ENCODE assay signal across 23 cellular contexts in the genomic region with DNA sequence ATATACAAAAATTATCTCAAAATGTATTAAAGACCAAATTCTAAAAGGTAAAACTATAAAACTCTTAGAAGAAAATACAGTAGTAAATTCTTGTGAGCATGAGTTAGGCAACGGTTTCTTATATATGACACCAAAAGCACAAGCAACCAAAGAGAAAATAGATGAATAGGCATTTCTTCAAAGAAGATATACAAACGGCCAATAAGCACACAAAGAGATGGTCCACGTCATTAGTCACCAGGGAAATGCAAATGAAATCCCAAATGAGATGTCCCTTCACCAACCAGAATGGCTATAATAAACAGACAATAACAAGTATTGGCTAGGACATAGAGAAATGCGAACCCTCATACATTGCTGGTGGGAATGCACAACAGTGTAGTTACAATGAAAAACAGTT. TPM values are rescaled to one million over a fixed set of nuclear protein-coding genes. Genes with fewer than 3 reads are reported as not detected.
DNase-seq lines count a peak whose midpoint lies in the region; ATAC-seq, FAIRE-seq and TF ChIP-seq lines count a peak whose summit lies in the region.
"Had no signal": no experiment of that assay in that cellular context is flagged by ENCODE, and none has a peak within 500 bp of the region (broad histone marks: within the 10 kb centered on the region; RNA-seq: fewer than 3 reads in every experiment).

No MANE protein-coding gene starts in this region.

- H3K27ac ChIP-seq in HepG2 (ENCODE audit: extremely low read length, insufficient read depth, low read length), result no peak overlapping the region
- H3K27ac ChIP-seq in right lobe of liver, result no peak overlapping the region
- H3K27ac ChIP-seq in brain microvascular endothelial cell, result no peak overlapping the region
- no peak overlapping the region for H3K27ac ChIP-seq in adrenal gland
- no peak overlapping the region for H3K27ac ChIP-seq in SJCRH30
- H3K27ac ChIP-seq: gastroesophageal sphincter, KMS-11, prostate gland, skin epidermis, stomach had no signal

- intact Hi-C loops in HepG2 (cut with micrococcal nuclease; ENCODE audit: unreplicated experiment) (no loop called here), right lobe of liver (cut with DNase I) (no loop called here), adrenal gland (cut with DNase I) (no loop called here)

- no peak for FAIRE-seq in HepG2 (lab: Jason Lieb, UNC)
- FAIRE-seq: bronchial epithelial cell, urothelium cell line had no signal

- H2AFZ ChIP-seq in HepG2 (ENCODE audit: low read length), result no peak overlapping the region

- TF ChIP-seq CTCF in HepG2 (CRISPR knock-in tag; IDR thresholded peaks at IDR 0.05) (no peak), right lobe of liver (IDR thresholded peaks at IDR 0.05) (no peak), brain microvascular endothelial cell (IDR thresholded peaks at IDR 0.05; ENCODE audit: low read depth, low read length, missing control alignments) (no peak), adrenal gland (IDR thresholded peaks at IDR 0.05) (no peak)

- H3K4me3 ChIP-seq in HepG2 (replicated peaks in 1 of 3; ENCODE audit: insufficient read depth in 1 of 3, low read depth in 2 of 3, low read length in 3 of 3) (no peak overlapping the region), right lobe of liver (no peak overlapping the region), brain microvascular endothelial cell (ENCODE audit: low read depth, low read length) (no peak overlapping the region), adrenal gland (no peak overlapping the region), SJCRH30 (no peak overlapping the region)
- H3K4me3 ChIP-seq: gastroesophageal sphincter, prostate gland, skin epidermis, stomach had no signal

- no peaks in the 10 kb centered on the region for H3K27me3 ChIP-seq in HepG2 (ENCODE audit: control insufficient read depth in 1 of 2, insufficient read depth in 2 of 2, low read length in 2 of 2)
- H3K27me3 ChIP-seq in right lobe of liver, result no peaks in the 10 kb centered on the region
- H3K27me3 ChIP-seq in brain microvascular endothelial cell (replicated peaks), result no peaks in the 10 kb centered on the region
- H3K27me3 ChIP-seq in adrenal gland, result no peaks in the 10 kb centered on the region
- H3K27me3 ChIP-seq in SJCRH30, result no peaks in the 10 kb centered on the region
- H3K27me3 ChIP-seq: gastroesophageal sphincter, stomach had no signal

- H3K4me1 ChIP-seq in HepG2 (ENCODE audit: insufficient read depth, low read length), result no peaks in the 10 kb centered on the region
- no peaks in the 10 kb centered on the region for H3K4me1 ChIP-seq in right lobe of liver
- no peaks in the 10 kb centered on the region for H3K4me1 ChIP-seq in adrenal gland (replicated peaks in 1 of 2)
- no peaks in the 10 kb centered on the region for H3K4me1 ChIP-seq in SJCRH30
- H3K4me1 ChIP-seq: gastroesophageal sphincter, prostate gland, stomach had no signal

- no peaks in the 10 kb centered on the region for H3K9me3 ChIP-seq in HepG2 (ENCODE audit: low read length)
- H3K9me3 ChIP-seq in right lobe of liver, result no peaks in the 10 kb centered on the region
- H3K9me3 ChIP-seq in adrenal gland (replicated peaks in 1 of 3), result no peaks in the 10 kb centered on the region
- H3K9me3 ChIP-seq in SJCRH30 (replicated peaks), result no peaks in the 10 kb centered on the region
- H3K9me3 ChIP-seq: gastroesophageal sphincter, prostate gland, stomach had no signal

- H3K79me2 ChIP-seq in HepG2 (ENCODE audit: insufficient read depth, low read length), result no peaks in the 10 kb centered on the region

- no TSS peak for BruUV-seq in HepG2 (replicated peaks; lab: Mats Ljungman, UMichigan)

- no peaks in the 10 kb centered on the region for H4K20me1 ChIP-seq in HepG2 (ENCODE audit: insufficient read depth, low read length)

- POLR2A ChIA-PET in HepG2 (lab: Yijun Ruan, JAX), result no interaction called here

- no peak overlapping the region for H3K4me2 ChIP-seq in HepG2 (ENCODE audit: low read depth, low read length)
- H3K4me2 ChIP-seq: KMS-11 had no signal

- TF ChIP-seq EP300 in HepG2 (IDR thresholded peaks at IDR 0.05; ENCODE audit: low read depth in 2 of 2, low read length in 2 of 2) (no peak), HepG2 (CRISPR knock-in tag; IDR thresholded peaks at IDR 0.05; ENCODE audit: borderline replicate concordance) (no peak)

- no peak for TF ChIP-seq RAD21 in HepG2 (CRISPR knock-in tag; IDR thresholded peaks at IDR 0.05)

- WGBS in HepG2 (ENCODE audit: low lambda C conversion rate), result 89% methylated on average over 4 of the region's 4 CpGs
- 54% methylated on average over 4 of the region's 4 CpGs for WGBS in right lobe of liver (ENCODE audit: insufficient coverage, low coverage, low lambda C conversion rate, missing lambda C conversion rate)
- WGBS in adrenal gland, 4 donors, result 72 to 88% (median 81%) methylated on average over 4 of the region's 4 CpGs

- H3K9ac ChIP-seq in HepG2 (ENCODE audit: insufficient read depth, low read depth, low read length), result no peak overlapping the region
- H3K9ac ChIP-seq: KMS-11 had no signal

- H3K36me3 ChIP-seq in HepG2 (replicated peaks in 1 of 2; ENCODE audit: control insufficient read depth in 1 of 2, insufficient read depth in 2 of 2, low read length in 2 of 2), result no peaks in the 10 kb centered on the region
- no peaks in the 10 kb centered on the region for H3K36me3 ChIP-seq in right lobe of liver
- H3K36me3 ChIP-seq in brain microvascular endothelial cell (replicated peaks), result no peaks in the 10 kb centered on the region
- H3K36me3 ChIP-seq in adrenal gland (replicated peaks in 1 of 2), result no peaks in the 10 kb centered on the region
- peaks cover 12% of the 10 kb centered on the region for H3K36me3 ChIP-seq in SJCRH30
- H3K36me3 ChIP-seq: prostate gland had no signal

- CTCF ChIA-PET in HepG2 (lab: Yijun Ruan, JAX; ENCODE audit: low intra/inter-chr PET ratio, low total read pairs), result no interaction called here

- TF ChIP-seq POLR2A in HepG2 (IDR thresholded peaks at IDR 0.05; ENCODE audit: insufficient read depth in 1 of 2, low read depth in 2 of 2, low read length in 2 of 2), result no peak
- TF ChIP-seq POLR2A in right lobe of liver (IDR thresholded peaks at IDR 0.05), result no peak
- no peak for TF ChIP-seq POLR2A in adrenal gland (IDR thresholded peaks at IDR 0.05)

- in situ Hi-C loops in HepG2 (cut with HindIII; ENCODE audit: extremely low pct_ligation_motif_present, low pct_unique_long_range_greater_than_20kb), result no loop called here
- in situ Hi-C loops in brain microvascular endothelial cell (cut with HindIII; ENCODE audit: low pct_ligation_motif_present, low sequenced_read_pairs), result no loop called here

- no peak for ATAC-seq in HepG2
- no peak for ATAC-seq in right lobe of liver
- ATAC-seq: activated CD4-positive, alpha-beta T cell treated with anti-CD3 and anti-CD28 coated beads for 36 hours; activated CD8-positive, alpha-beta memory T cell treated with anti-CD3 and anti-CD28 coated beads, Interleukin-2, amount 10 ng/mL, durations not matched to agents 7 days and 5 days; gastroesophageal sphincter; left cardiac atrium had no signal

- DNase-seq in HepG2 (ENCODE audit: low spot score) (no peak), right lobe of liver (no peak), NCI-H526 (lab: John Stamatoyannopoulos, UW) (peak; percentile 2 to 32), brain microvascular endothelial cell (peak; percentile 4), adrenal gland (no peak), NCI-H1694 (lab: John Stamatoyannopoulos, UW) (no peak), midbrain (lab: John Stamatoyannopoulos, UW) (no peak), SJCRH30 (no peak)
- DNase-seq: activated CD4-positive, alpha-beta T cell treated with anti-CD3 and anti-CD28 coated beads for 36 hours; activated CD8-positive, alpha-beta memory T cell treated with anti-CD3 and anti-CD28 coated beads, Interleukin-2, amount 10 ng/mL, durations not matched to agents 7 days and 5 days; C1 segment of cervical spinal cord; GDM1; left cardiac atrium; NCI-H1105; NCI-H748 treated with DMSO at 0.1 percent for 48 hours; stomach had no signal

RNA-seq across cellular contexts. Expression of a gene that starts 44.5 kb away (rescaled TPM):
- not detected in 2 replicates for total RNA-seq in HepG2 (2016; rRNA removed; fragmentation: Illumina TruSeq; extraction: Trizol)
- total RNA-seq in HepG2 (2016; cell fraction: cytosol; rRNA removed; fragmentation: Illumina TruSeq; extraction: Trizol; ENCODE audit: low read depth), result not detected in 2 replicates
- not detected in 2 replicates for total RNA-seq in HepG2 (2016; cell fraction: insoluble cytoplasmic fraction; rRNA removed; fragmentation: Illumina TruSeq; extraction: Trizol)
- not detected in 2 replicates for total RNA-seq in HepG2 (2016; cell fraction: membrane; rRNA removed; fragmentation: Illumina TruSeq; extraction: Trizol)
- total RNA-seq in HepG2 (2016; cell fraction: nucleus; rRNA removed; fragmentation: Illumina TruSeq; extraction: Trizol), result not detected in 2 replicates
- 0.18 and 0.26 TPM in 2 replicates for polyA plus RNA-seq in HepG2 (2011; rRNA removed)
- 0.24 and 0.42 TPM in 2 replicates for polyA plus RNA-seq in HepG2 (2011; cell fraction: cytosol; rRNA removed)
- polyA plus RNA-seq in HepG2 (2011; cell fraction: nucleus; rRNA removed), result 0.26 TPM in 1 of 2 replicates, not detected in the other
- polyA plus RNA-seq in HepG2 (2012), result not detected in 2 replicates
- not detected in 2 replicates for polyA plus RNA-seq in HepG2 (2016; cell fraction: cytosol; fragmentation: Illumina TruSeq; extraction: Trizol; ENCODE audit: low read depth)
- not detected in 2 replicates for polyA plus RNA-seq in HepG2 (2016; cell fraction: insoluble cytoplasmic fraction; fragmentation: Illumina TruSeq; extraction: Trizol; ENCODE audit: low read depth)
- not detected in 2 replicates for polyA plus RNA-seq in HepG2 (2016; cell fraction: membrane; fragmentation: Illumina TruSeq; extraction: Trizol; ENCODE audit: low read depth)
- polyA plus RNA-seq in HepG2 (2016; cell fraction: nucleus; fragmentation: Illumina TruSeq; extraction: Trizol; ENCODE audit: insufficient read depth, low read depth), result not detected in 2 replicates
- not detected in 2 replicates for polyA minus RNA-seq in HepG2 (2011; rRNA and poly(A)+ RNA removed; ENCODE audit: low replicate concordance)
- not detected in 2 replicates for polyA minus RNA-seq in HepG2 (2011; cell fraction: cytosol; rRNA and poly(A)+ RNA removed)
- polyA minus RNA-seq in HepG2 (2011; cell fraction: nucleus; rRNA and poly(A)+ RNA removed), result 0.39 TPM in 1 of 2 replicates, not detected in the other
- under 1 TPM in 5 of 6 experiments, not detected in 1; 0.20 to 0.81 (median 0.55) TPM for total RNA-seq in right lobe of liver
- 1 to 10 TPM in 5 of 8 donors, under 1 TPM in 3; 0.24 to 7.6 (median 1.2) TPM for total RNA-seq in adrenal gland
- polyA plus RNA-seq in adrenal gland, result 1 to 10 TPM in 2 of 3 donors, under 1 TPM in 1; 0.40 to 1.4 (median 1.0) TPM
- 0.34 TPM in 1 of 2 replicates, not detected in the other for total RNA-seq in SJCRH30 (2014; rRNA removed; shearing (Covaris generic))
- total RNA-seq: A172 had no signal

RNA-seq across cellular contexts. Expression of a gene that starts 50.7 kb away (rescaled TPM):
- 46.9 and 69.3 TPM in 2 replicates for total RNA-seq in HepG2 (2016; rRNA removed; fragmentation: Illumina TruSeq; extraction: Trizol)
- total RNA-seq in HepG2 (2016; cell fraction: cytosol; rRNA removed; fragmentation: Illumina TruSeq; extraction: Trizol; ENCODE audit: low read depth), result 12.3 and 17.1 TPM in 2 replicates
- 48.7 and 65.5 TPM in 2 replicates for total RNA-seq in HepG2 (2016; cell fraction: insoluble cytoplasmic fraction; rRNA removed; fragmentation: Illumina TruSeq; extraction: Trizol)
- total RNA-seq in HepG2 (2016; cell fraction: membrane; rRNA removed; fragmentation: Illumina TruSeq; extraction: Trizol), result 23.7 and 29.4 TPM in 2 replicates
- 47.2 and 56.1 TPM in 2 replicates for total RNA-seq in HepG2 (2016; cell fraction: nucleus; rRNA removed; fragmentation: Illumina TruSeq; extraction: Trizol)
- polyA plus RNA-seq in HepG2 (2011; rRNA removed), result 35.0 and 42.8 TPM in 2 replicates
- polyA plus RNA-seq in HepG2 (2011; cell fraction: cytosol; rRNA removed), result 37.1 and 44.4 TPM in 2 replicates
- 11.8 and 14.9 TPM in 2 replicates for polyA plus RNA-seq in HepG2 (2011; cell fraction: nucleus; rRNA removed)
- 35.1 and 40.3 TPM in 2 replicates for polyA plus RNA-seq in HepG2 (2012)
- 24.7 and 26.6 TPM in 2 replicates for polyA plus RNA-seq in HepG2 (2016; cell fraction: cytosol; fragmentation: Illumina TruSeq; extraction: Trizol; ENCODE audit: low read depth)
- 85.8 and 88.7 TPM in 2 replicates for polyA plus RNA-seq in HepG2 (2016; cell fraction: insoluble cytoplasmic fraction; fragmentation: Illumina TruSeq; extraction: Trizol; ENCODE audit: low read depth)
- 26.3 and 31.8 TPM in 2 replicates for polyA plus RNA-seq in HepG2 (2016; cell fraction: membrane; fragmentation: Illumina TruSeq; extraction: Trizol; ENCODE audit: low read depth)
- polyA plus RNA-seq in HepG2 (2016; cell fraction: nucleus; fragmentation: Illumina TruSeq; extraction: Trizol; ENCODE audit: insufficient read depth, low read depth), result 67.7 and 76.4 TPM in 2 replicates
- 13.9 and 27.6 TPM in 2 replicates for polyA minus RNA-seq in HepG2 (2011; rRNA and poly(A)+ RNA removed; ENCODE audit: low replicate concordance)
- 21.3 and 25.6 TPM in 2 replicates for polyA minus RNA-seq in HepG2 (2011; cell fraction: cytosol; rRNA and poly(A)+ RNA removed)
- 11.3 and 13.1 TPM in 2 replicates for polyA minus RNA-seq in HepG2 (2011; cell fraction: nucleus; rRNA and poly(A)+ RNA removed)
- total RNA-seq in right lobe of liver, result 10 to 100 TPM; 63.4 to 90.0 (median 76.7) TPM
- 100 to 1,000 TPM in 1 of 8 donors, 10 to 100 TPM in 7; 37.4 to 101 (median 69.8) TPM for total RNA-seq in adrenal gland
- polyA plus RNA-seq in adrenal gland, result 100 to 1,000 TPM in 1 of 3 donors, 10 to 100 TPM in 2; 41.2 to 163 (median 73.9) TPM
- 42.9 and 46.9 TPM in 2 replicates for total RNA-seq in SJCRH30 (2014; rRNA removed; shearing (Covaris generic))

RNA-seq across cellular contexts. Expression of a gene that starts 52.4 kb away (rescaled TPM):
- total RNA-seq in HepG2 (2016; rRNA removed; fragmentation: Illumina TruSeq; extraction: Trizol) (3.3 and 5.4 TPM in 2 replicates), right lobe of liver (1 to 10 TPM in 5 of 6 experiments, under 1 TPM in 1; 0.88 to 2.0 (median 1.3) TPM), adrenal gland (1 to 10 TPM; 2.6 to 5.3 (median 4.2) TPM)
- total RNA-seq in HepG2 (2016; cell fraction: cytosol; rRNA removed; fragmentation: Illumina TruSeq; extraction: Trizol; ENCODE audit: low read depth), result 0.40 and 0.62 TPM in 2 replicates
- 3.0 and 5.0 TPM in 2 replicates for total RNA-seq in HepG2 (2016; cell fraction: insoluble cytoplasmic fraction; rRNA removed; fragmentation: Illumina TruSeq; extraction: Trizol)
- 2.7 and 2.8 TPM in 2 replicates for total RNA-seq in HepG2 (2016; cell fraction: membrane; rRNA removed; fragmentation: Illumina TruSeq; extraction: Trizol)
- 3.1 and 5.0 TPM in 2 replicates for total RNA-seq in HepG2 (2016; cell fraction: nucleus; rRNA removed; fragmentation: Illumina TruSeq; extraction: Trizol)
- polyA plus RNA-seq in HepG2 (2011; rRNA removed) (2.7 and 3.0 TPM in 2 replicates), adrenal gland (1 to 10 TPM; 1.0 to 3.0 (median 1.4) TPM)
- polyA plus RNA-seq in HepG2 (2011; cell fraction: cytosol; rRNA removed), result 1.1 and 1.8 TPM in 2 replicates
- 1.4 and 2.0 TPM in 2 replicates for polyA plus RNA-seq in HepG2 (2011; cell fraction: nucleus; rRNA removed)
- 0.96 and 1.4 TPM in 2 replicates for polyA plus RNA-seq in HepG2 (2012)
- polyA plus RNA-seq in HepG2 (2016; cell fraction: cytosol; fragmentation: Illumina TruSeq; extraction: Trizol; ENCODE audit: low read depth), result 0.08 TPM in 2 replicates
- polyA plus RNA-seq in HepG2 (2016; cell fraction: insoluble cytoplasmic fraction; fragmentation: Illumina TruSeq; extraction: Trizol; ENCODE audit: low read depth), result 3.0 and 3.2 TPM in 2 replicates
- polyA plus RNA-seq in HepG2 (2016; cell fraction: membrane; fragmentation: Illumina TruSeq; extraction: Trizol; ENCODE audit: low read depth), result 0.23 and 0.34 TPM in 2 replicates
- 4.2 and 4.8 TPM in 2 replicates for polyA plus RNA-seq in HepG2 (2016; cell fraction: nucleus; fragmentation: Illumina TruSeq; extraction: Trizol; ENCODE audit: insufficient read depth, low read depth)
- 2.0 and 3.9 TPM in 2 replicates for polyA minus RNA-seq in HepG2 (2011; rRNA and poly(A)+ RNA removed; ENCODE audit: low replicate concordance)
- 2.5 and 3.0 TPM in 2 replicates for polyA minus RNA-seq in HepG2 (2011; cell fraction: cytosol; rRNA and poly(A)+ RNA removed)
- 4.1 and 7.0 TPM in 2 replicates for polyA minus RNA-seq in HepG2 (2011; cell fraction: nucleus; rRNA and poly(A)+ RNA removed)
- total RNA-seq in SJCRH30 (2014; rRNA removed; shearing (Covaris generic)), result 13.6 and 16.5 TPM in 2 replicates

Comparison
In these comparisons a context has a peak if more than half of its experiments do, and no peak if none do; other contexts are left out.
1. DNase-seq: peak in NCI-H526 (2 of 2) and brain microvascular endothelial cell (single experiment); none in HepG2 (single experiment), right lobe of liver (0 of 3), adrenal gland (0 of 7), NCI-H1694 (single experiment), midbrain (single experiment) and SJCRH30 (0 of 2).